18 cellular contexts compared by ENCODE assay signal in genomic region chr9:117415584-117415937, GRCh38. TPM values are rescaled to one million over a fixed set of nuclear protein-coding genes. Genes with fewer than 3 reads are reported as not detected.
DNase-seq lines count a peak whose midpoint lies in the region; ATAC-seq and TF ChIP-seq lines count a peak whose summit lies in the region.
"Had no signal": no experiment of that assay in that cellular context is flagged by ENCODE, and none has a peak within 500 bp of the region (broad histone marks: within the 10 kb centered on the region; RNA-seq: fewer than 3 reads in every experiment).

No MANE protein-coding gene starts in this region.

- TF ChIP-seq CTCF in breast epithelium (IDR thresholded peaks at IDR 0.05) (no peak), mammary epithelial cell (conservative IDR thresholded peaks at IDR 0.05 in 1 of 2, IDR thresholded peaks at IDR 0.05 in 1 of 2; ENCODE audit: extremely low read depth in 1 of 2, insufficient read depth in 1 of 2, low read depth in 1 of 2, low read length in 2 of 2) (no peak), coronary artery (IDR thresholded peaks at IDR 0.05) (no peak), vagina (IDR thresholded peaks at IDR 0.05) (no peak)

- no peak overlapping the region for H3K27ac ChIP-seq in breast epithelium
- no peak overlapping the region for H3K27ac ChIP-seq in mammary epithelial cell (ENCODE audit: insufficient read depth, low read depth, low read length)
- no peak overlapping the region for H3K27ac ChIP-seq in coronary artery
- H3K27ac ChIP-seq in vagina: no peak overlapping the region
- H3K27ac ChIP-seq: GM23248, right lobe of liver, uterus had no signal

- intact Hi-C loops in breast epithelium (cut with DNase I; ENCODE audit: low total_unique reads) (no loop called here), mammary epithelial cell (cut with micrococcal nuclease) (no loop called here), vagina (cut with DNase I) (no loop called here)

- no peaks in the 10 kb centered on the region for H3K9me3 ChIP-seq in breast epithelium
- H3K9me3 ChIP-seq in mammary epithelial cell (replicated peaks; ENCODE audit: insufficient read depth, low read length): no peaks in the 10 kb centered on the region
- H3K9me3 ChIP-seq in vagina: no peaks in the 10 kb centered on the region
- H3K9me3 ChIP-seq: right lobe of liver, uterus had no signal

- H3K9ac ChIP-seq in mammary epithelial cell (ENCODE audit: insufficient read depth, low read length): no peak overlapping the region
- H3K9ac ChIP-seq: GM23248 had no signal

- no peak overlapping the region for H3K4me2 ChIP-seq in mammary epithelial cell (ENCODE audit: insufficient read depth, low read depth, low read length)

- no peaks in the 10 kb centered on the region for H3K79me2 ChIP-seq in mammary epithelial cell (ENCODE audit: insufficient read depth, low read length)

- CTCF ChIA-PET in mammary epithelial cell (lab: Charles Lee; ENCODE audit: low non-redundant PET): no interaction called here

- no peak for DNase-seq in breast epithelium (ENCODE audit: low spot score in 2 of 2)
- no peak for DNase-seq in mammary epithelial cell
- DNase-seq in coronary artery (ENCODE audit: low spot score): no peak
- peak; percentile 20 for DNase-seq in medulla oblongata (ENCODE audit: extremely low spot score)
- no peak for DNase-seq in vagina (ENCODE audit: extremely low spot score in 2 of 2)
- DNase-seq in stimulated activated CD8-positive, alpha-beta memory T cell treated with anti-CD3 and anti-CD28 coated beads, Interleukin-4, amount 100 ng/mL, for 48 hours: no peak
- no peak for DNase-seq in T-helper 1 cell
- DNase-seq: activated CD4-positive, CD25-positive, alpha-beta regulatory T cell; activated CD8-positive, alpha-beta memory T cell treated with anti-CD3 and anti-CD28 coated beads, Interleukin-2, amount 50 U/mL, for 48 hours; GM23248; NCI-H1092 treated with DMSO at 0.1 percent for 48 hours; NCI-H226; stimulated activated CD4-positive, alpha-beta T cell treated with anti-CD3 and anti-CD28 coated beads, Interleukin-4, amount 100 ng/mL, for 4 hours; uterus had no signal

- H4K20me1 ChIP-seq in mammary epithelial cell (ENCODE audit: insufficient read depth, low read length): no peaks in the 10 kb centered on the region

- H3K4me3 ChIP-seq in breast epithelium (peak overlapping the region in 2 of 3 donors; percentile 54 to 71), mammary epithelial cell (replicated peaks in 1 of 3; ENCODE audit: insufficient read depth in 1 of 3, low read depth in 2 of 3, low read length in 3 of 3) (no peak overlapping the region), coronary artery (peak overlapping the region; percentile 71), vagina (peak overlapping the region; percentile 32 to 52)
- H3K4me3 ChIP-seq: K562 had no signal

- H3K27me3 ChIP-seq in breast epithelium: peaks cover 0 to 25% of the 10 kb centered on the region in 2 donors
- H3K27me3 ChIP-seq in mammary epithelial cell (ENCODE audit: insufficient read depth, low read length): peaks cover 21% of the 10 kb centered on the region
- H3K27me3 ChIP-seq in vagina: no peaks in the 10 kb centered on the region

- no peak for TF ChIP-seq POLR2A in breast epithelium (IDR thresholded peaks at IDR 0.05)
- TF ChIP-seq POLR2A in vagina (IDR thresholded peaks at IDR 0.05): no peak

- dilution Hi-C loops in mammary epithelial cell (cut with HindIII; ENCODE audit: low sequenced_read_pairs): no loop called here

- H3K4me1 ChIP-seq in breast epithelium: no peaks in the 10 kb centered on the region
- H3K4me1 ChIP-seq in mammary epithelial cell (ENCODE audit: insufficient read depth, low read length): peaks cover 6% of the 10 kb centered on the region
- H3K4me1 ChIP-seq in vagina: peaks cover 14% of the 10 kb centered on the region
- H3K4me1 ChIP-seq: uterus had no signal

- ATAC-seq in HG02884 (IDR thresholded peaks at IDR 0.05; ENCODE audit: unreplicated experiment): no peak
- ATAC-seq: K562; stimulated activated effector memory CD8-positive, alpha-beta T cell treated with anti-CD3 and anti-CD28 coated beads, Interleukin-12 subunit alpha, Interleukin-12 subunit beta, amount 100 ng/mL, for 72 hours had no signal

- WGBS in mammary epithelial cell (ENCODE audit: low coverage, missing lambda C conversion rate): 0% methylated on average over 2 of the region's 10 CpGs

- H3K36me3 ChIP-seq in breast epithelium (no peaks in the 10 kb centered on the region), mammary epithelial cell (ENCODE audit: insufficient read depth, low read length) (no peaks in the 10 kb centered on the region), vagina (no peaks in the 10 kb centered on the region)
- H3K36me3 ChIP-seq: right lobe of liver, uterus had no signal

- in situ Hi-C loops in mammary epithelial cell (cut with MboI; ENCODE audit: low sequenced_read_pairs in 2 of 2): loop anchor here in 1 of 2 donors (25.0 kb wide), 2 partner anchors 353 to 678 kb away; no protein-coding TSS in a partner anchor

- no TSS peak for BruUV-seq in mammary epithelial cell (replicated peaks; lab: Mats Ljungman, UMichigan)

- no peak overlapping the region for H2AFZ ChIP-seq in mammary epithelial cell (ENCODE audit: low read depth, low read length)

RNA-seq across cellular contexts. Expression of gene ASTN2, which starts 0.7 kb away (rescaled TPM):
- 10 to 100 TPM in 1 of 3 donors, 1 to 10 TPM in 2; 9.1 to 13.8 (median 9.8) TPM for total RNA-seq in breast epithelium
- under 1 TPM; 0.56 to 0.83 TPM for total RNA-seq in mammary epithelial cell
- 0.31 TPM for polyA plus RNA-seq in mammary epithelial cell
- polyA minus RNA-seq in mammary epithelial cell: 1.0 TPM
- 4.4 TPM for total RNA-seq in vagina

Comparison
In these comparisons a context has a peak if more than half of its experiments do, and no peak if none do; other contexts are left out.
1. H3K4me3 ChIP-seq: peak in breast epithelium (2 of 3), coronary artery (single experiment) and vagina (2 of 2); none in mammary epithelial cell (0 of 3).